10 cellular contexts compared by ENCODE assay signal in the genomic region with DNA sequence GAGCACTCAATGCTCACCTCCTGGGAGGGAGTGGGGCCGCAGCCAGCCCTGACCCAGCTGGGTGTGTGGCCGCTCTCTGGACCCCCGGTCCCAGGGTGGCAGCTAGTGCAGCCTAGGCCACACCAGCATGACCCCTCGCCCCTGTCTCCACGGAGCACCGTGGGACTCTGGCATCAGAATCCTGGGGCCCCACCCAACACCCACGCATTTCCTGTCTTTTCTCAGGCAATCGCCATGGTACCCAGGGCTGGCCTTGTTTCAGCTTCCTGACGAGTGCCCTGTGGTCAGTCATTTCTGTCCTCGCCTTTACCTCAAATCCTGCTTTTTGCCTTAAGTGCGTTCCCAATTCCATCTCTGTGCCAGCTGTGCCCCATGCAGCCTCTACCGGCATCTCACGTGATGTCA. TPM values are rescaled to one million over a fixed set of nuclear protein-coding genes. Genes with fewer than 3 reads are reported as not detected.
A peak's percentile ranks its signal among the peaks of the same experiment; 100 is the strongest.
DNase-seq lines count a peak whose midpoint lies in the region; ATAC-seq lines count a peak whose summit lies in the region.
"Had no signal": no experiment of that assay in that cellular context is flagged by ENCODE, and none has a peak within 500 bp of the region (broad histone marks: within the 10 kb centered on the region; RNA-seq: fewer than 3 reads in every experiment).

No MANE protein-coding gene starts in this region.

- POLR2A ChIA-PET in activated CD4-positive, alpha-beta memory T cell treated with anti-CD3 and anti-CD28 coated beads for 36 hours (lab: Charles Lee) = no interaction called here
- POLR2A ChIA-PET in activated CD4-positive, alpha-beta memory T cell treated with anti-CD3 and anti-CD28 coated beads, Interleukin-2, amount 10 ng/mL, durations not matched to agents 7 days and 5 days (lab: Charles Lee) = no interaction called here

- H3K36me3 Mint-ChIP-seq in activated CD4-positive, alpha-beta memory T cell treated with anti-CD3 and anti-CD28 coated beads for 36 hours = no peaks in the 10 kb centered on the region
- no peaks in the 10 kb centered on the region for H3K36me3 Mint-ChIP-seq in activated CD4-positive, alpha-beta memory T cell treated with anti-CD3 and anti-CD28 coated beads, Interleukin-2, amount 10 ng/mL, durations not matched to agents 7 days and 5 days (ENCODE audit: low read depth)

- no peak overlapping the region for H3K4me3 Mint-ChIP-seq in activated CD4-positive, alpha-beta memory T cell treated with anti-CD3 and anti-CD28 coated beads for 36 hours
- H3K4me3 Mint-ChIP-seq in activated CD4-positive, alpha-beta memory T cell treated with anti-CD3 and anti-CD28 coated beads, Interleukin-2, amount 10 ng/mL, durations not matched to agents 7 days and 5 days = no peak overlapping the region

- intact Hi-C loops in activated CD4-positive, alpha-beta memory T cell treated with anti-CD3 and anti-CD28 coated beads for 36 hours (cut with micrococcal nuclease) = no loop called here

- no peaks in the 10 kb centered on the region for H3K9me3 Mint-ChIP-seq in activated CD4-positive, alpha-beta memory T cell treated with anti-CD3 and anti-CD28 coated beads for 36 hours
- H3K9me3 Mint-ChIP-seq in activated CD4-positive, alpha-beta memory T cell treated with anti-CD3 and anti-CD28 coated beads, Interleukin-2, amount 10 ng/mL, durations not matched to agents 7 days and 5 days = no peaks in the 10 kb centered on the region

- H3K4me1 Mint-ChIP-seq in activated CD4-positive, alpha-beta memory T cell treated with anti-CD3 and anti-CD28 coated beads for 36 hours (ENCODE audit: low read depth) = peaks cover 26% of the 10 kb centered on the region
- peaks cover 24% of the 10 kb centered on the region for H3K4me1 Mint-ChIP-seq in activated CD4-positive, alpha-beta memory T cell treated with anti-CD3 and anti-CD28 coated beads, Interleukin-2, amount 10 ng/mL, durations not matched to agents 7 days and 5 days

- no peak for ATAC-seq in HG03159 (IDR thresholded peaks at IDR 0.05; ENCODE audit: unreplicated experiment)
- ATAC-seq in HG03432 (IDR thresholded peaks at IDR 0.05; ENCODE audit: unreplicated experiment) = no peak
- ATAC-seq: A549 had no signal

- peaks cover 83 to 100% (median 95%) of the 10 kb centered on the region in 3 donors for H3K4me1 ChIP-seq in skeletal muscle tissue (ENCODE audit: control insufficient read depth in 3 of 3, insufficient read depth in 3 of 3, low read length in 3 of 3)
- H3K4me1 ChIP-seq: A549 had no signal

- H3K27ac Mint-ChIP-seq in activated CD4-positive, alpha-beta memory T cell treated with anti-CD3 and anti-CD28 coated beads for 36 hours = no peak overlapping the region
- no peak overlapping the region for H3K27ac Mint-ChIP-seq in activated CD4-positive, alpha-beta memory T cell treated with anti-CD3 and anti-CD28 coated beads, Interleukin-2, amount 10 ng/mL, durations not matched to agents 7 days and 5 days

- peak overlapping the region in 1 of 3 donors; percentile 29 for H3K4me3 ChIP-seq in skeletal muscle tissue (ENCODE audit: low read length in 3 of 3)
- H3K4me3 ChIP-seq: A549 had no signal

- H3K36me3 ChIP-seq in skeletal muscle tissue (ENCODE audit: control insufficient read depth in 3 of 3, insufficient read depth in 3 of 3, low read length in 3 of 3) = no peaks in the 10 kb centered on the region

- H3K27me3 Mint-ChIP-seq in activated CD4-positive, alpha-beta memory T cell treated with anti-CD3 and anti-CD28 coated beads for 36 hours = no peaks in the 10 kb centered on the region
- H3K27me3 Mint-ChIP-seq in activated CD4-positive, alpha-beta memory T cell treated with anti-CD3 and anti-CD28 coated beads, Interleukin-2, amount 10 ng/mL, durations not matched to agents 7 days and 5 days = no peaks in the 10 kb centered on the region

- no peaks in the 10 kb centered on the region for H3K9me3 ChIP-seq in skeletal muscle tissue (ENCODE audit: control insufficient read depth in 3 of 3, low read length in 3 of 3)
- H3K9me3 ChIP-seq: A549 had no signal

- CTCF ChIA-PET in activated CD4-positive, alpha-beta memory T cell treated with anti-CD3 and anti-CD28 coated beads for 36 hours (lab: Charles Lee) = no interaction called here
- CTCF ChIA-PET in activated CD4-positive, alpha-beta memory T cell treated with anti-CD3 and anti-CD28 coated beads, Interleukin-2, amount 10 ng/mL, durations not matched to agents 7 days and 5 days (lab: Charles Lee) = interaction anchor here (2.6 kb wide), 1 partner anchor 22 kb away, joined by 6 read pairs; no protein-coding TSS in a partner anchor

- H3K27ac ChIP-seq in skeletal muscle tissue (ENCODE audit: low read depth, low read length) = peak overlapping the region; percentile 25
- H3K27ac ChIP-seq: A549 had no signal

- H3K27me3 ChIP-seq in skeletal muscle tissue (ENCODE audit: control insufficient read depth in 3 of 3, insufficient read depth in 3 of 3, low read length in 3 of 3) = no peaks in the 10 kb centered on the region

- H3K9ac ChIP-seq in skeletal muscle tissue (ENCODE audit: low read depth in 1 of 3, low read length in 3 of 3) = peak overlapping the region in 1 of 3 donors; percentile 8

- DNase-seq in activated CD4-positive, alpha-beta memory T cell treated with anti-CD3 and anti-CD28 coated beads for 36 hours = peak; percentile 48
- no peak for DNase-seq in activated CD4-positive, alpha-beta memory T cell treated with anti-CD3 and anti-CD28 coated beads, Interleukin-2, amount 10 ng/mL, durations not matched to agents 7 days and 5 days
- peak; percentile 51 for DNase-seq in NCI-H226
- peak; percentile 27 for DNase-seq in fibroblast of gingiva (ENCODE audit: low read depth)
- no peak for DNase-seq in C1 segment of cervical spinal cord (lab: John Stamatoyannopoulos, UW)
- DNase-seq: trophoblast cell had no signal

RNA-seq across cellular contexts. Expression of gene PACS2, which starts 15.9 kb away (rescaled TPM):
- 10 to 100 TPM; 32.3 to 36.6 TPM for total RNA-seq in activated CD4-positive, alpha-beta memory T cell treated with anti-CD3 and anti-CD28 coated beads for 36 hours
- total RNA-seq in activated CD4-positive, alpha-beta memory T cell treated with anti-CD3 and anti-CD28 coated beads, Interleukin-2, amount 10 ng/mL, durations not matched to agents 7 days and 5 days = 10 to 100 TPM; 28.3 to 29.9 TPM
- total RNA-seq in skeletal muscle tissue = 60.0 TPM

RNA-seq across cellular contexts. Expression of gene BRF1, which starts 29.7 kb away (rescaled TPM):
- total RNA-seq in activated CD4-positive, alpha-beta memory T cell treated with anti-CD3 and anti-CD28 coated beads for 36 hours = 10 to 100 TPM; 25.5 to 27.4 TPM
- 10 to 100 TPM; 37.4 to 40.7 TPM for total RNA-seq in activated CD4-positive, alpha-beta memory T cell treated with anti-CD3 and anti-CD28 coated beads, Interleukin-2, amount 10 ng/mL, durations not matched to agents 7 days and 5 days
- 38.1 TPM for total RNA-seq in skeletal muscle tissue

Comparison
In these comparisons a context has a peak if more than half of its experiments do, and no peak if none do; other contexts are left out.
1. DNase-seq: peak in activated CD4-positive, alpha-beta memory T cell treated with anti-CD3 and anti-CD28 coated beads for 36 hours (single experiment), NCI-H226 (single experiment) and fibroblast of gingiva (single experiment); none in activated CD4-positive, alpha-beta memory T cell treated with anti-CD3 and anti-CD28 coated beads, Interleukin-2, amount 10 ng/mL, durations not matched to agents 7 days and 5 days (single experiment) and C1 segment of cervical spinal cord (0 of 14).